ENCODE assay signal across 2 cellular contexts in genomic region chr6:38404355-38404754, GRCh38.
TF ChIP-seq lines count a peak whose summit lies in the region.

No MANE protein-coding gene starts in this region.

TF ChIP-seq in GM12878, 131 proteins besides CTCF, POLR2A, EP300 and RAD21 (continued from another document):
- 0 out of 4 replicates have a peak, but pooled peaks of 1 of the 2 experiments have one; percentile 15 for TF ChIP-seq IKZF2 (IDR thresholded peaks at IDR 0.05)
- TF ChIP-seq CREM (IDR thresholded peaks at IDR 0.05; ENCODE audit: low read depth): no peak
- TF ChIP-seq SP1 (IDR thresholded peaks at IDR 0.05; ENCODE audit: low read depth, low read length): no peak
- no peak for TF ChIP-seq REST (IDR thresholded peaks at IDR 0.05; ENCODE audit: low read depth, low read length)
- no peak for TF ChIP-seq BHLHE40 (IDR thresholded peaks at IDR 0.05; ENCODE audit: borderline replicate concordance in 1 of 2, low read depth in 2 of 2, low read length in 1 of 2)
- no peak for TF ChIP-seq IRF3 (IDR thresholded peaks at IDR 0.05)
- no peak for TF ChIP-seq ZNF687 (IDR thresholded peaks at IDR 0.05)
- peak; percentile 83 for TF ChIP-seq SMAD1 (IDR thresholded peaks at IDR 0.05; ENCODE audit: low read depth, partially characterized antibody)

TF ChIP-seq in liver, 16 proteins besides CTCF, POLR2A, EP300 and RAD21 (continued from another document):
- TF ChIP-seq REST (IDR thresholded peaks at IDR 0.05) (peak; percentile 33), YY1 (IDR thresholded peaks at IDR 0.05) (peak; percentile 41), SP1 (IDR thresholded peaks at IDR 0.05) (peak; percentile 91), GABPA (IDR thresholded peaks at IDR 0.05 in 1 of 2, conservative IDR thresholded peaks at IDR 0.05 in 1 of 2) (peak in 1 of 2 donors; percentile 24)
